ENCODE assay signal across 9 cellular contexts in genomic region chrX:78886550-78886949, GRCh38. TPM values are rescaled to one million over a fixed set of nuclear protein-coding genes. Genes with fewer than 3 reads are reported as not detected.
DNase-seq lines count a peak whose midpoint lies in the region; ATAC-seq and TF ChIP-seq lines count a peak whose summit lies in the region.
"Had no signal": no experiment of that assay in that cellular context is flagged by ENCODE, and none has a peak within 500 bp of the region (broad histone marks: within the 10 kb centered on the region; RNA-seq: fewer than 3 reads in every experiment).

No MANE protein-coding gene starts in this region.

- no peaks in the 10 kb centered on the region for H3K23me2 ChIP-seq in H9 (ENCODE audit: insufficient read length, low read depth, low read length, poor library complexity, severe bottlenecking)

- no peak overlapping the region for H3K4me3 Mint-ChIP-seq in H9
- no peak overlapping the region for H3K4me3 Mint-ChIP-seq in activated naive CD8-positive, alpha-beta T cell treated with anti-CD3 and anti-CD28 coated beads, Interleukin-2, amount 50 U/mL, for 24 hours
- H3K4me3 Mint-ChIP-seq in naive thymus-derived CD8-positive, alpha-beta T cell = no peak overlapping the region

- H3K27me3 ChIP-seq in H9 (ENCODE audit: insufficient read depth, low read length) = no peaks in the 10 kb centered on the region

- no peaks in the 10 kb centered on the region for H3K4me1 ChIP-seq in H9 (ENCODE audit: insufficient read depth, low read length)

- no peak overlapping the region for H4K8ac ChIP-seq in H9 (replicated peaks; ENCODE audit: insufficient read length, low read depth, low read length)

- no peak overlapping the region for H2BK15ac ChIP-seq in H9 (ENCODE audit: low read depth, low read length)

- H3K4ac ChIP-seq in H9 (ENCODE audit: low read depth, low read length) = no peak overlapping the region

- H3K4me2 ChIP-seq in H9 (ENCODE audit: insufficient read depth, insufficient read length, low read length) = no peak overlapping the region

- H4K20me1 ChIP-seq in H9 (ENCODE audit: control insufficient read depth, insufficient read depth, insufficient read length) = no peaks in the 10 kb centered on the region

- no peaks in the 10 kb centered on the region for H3K27me3 Mint-ChIP-seq in H9 (ENCODE audit: low read depth)
- H3K27me3 Mint-ChIP-seq in activated naive CD8-positive, alpha-beta T cell treated with anti-CD3 and anti-CD28 coated beads, Interleukin-2, amount 50 U/mL, for 24 hours = no peaks in the 10 kb centered on the region
- H3K27me3 Mint-ChIP-seq in naive thymus-derived CD8-positive, alpha-beta T cell = peaks cover 0 to 1% (median 0%) of the 10 kb centered on the region in 5 donors

- H3K79me1 ChIP-seq in H9 (ENCODE audit: insufficient read depth, low read depth, low read length, poor library complexity, severe bottlenecking) = no peaks in the 10 kb centered on the region

- peak; percentile 44; the same call in 2 of the 3 replicates for TF ChIP-seq CTCF in H9 (conservative IDR thresholded peaks at IDR 0.05)

- POLR2A ChIA-PET in naive thymus-derived CD8-positive, alpha-beta T cell (lab: Charles Lee) = no interaction called here

- no peak overlapping the region for H3K27ac Mint-ChIP-seq in H9
- H3K27ac Mint-ChIP-seq in activated naive CD8-positive, alpha-beta T cell treated with anti-CD3 and anti-CD28 coated beads, Interleukin-2, amount 50 U/mL, for 24 hours = no peak overlapping the region
- H3K27ac Mint-ChIP-seq in naive thymus-derived CD8-positive, alpha-beta T cell = peak overlapping the region in 5 of 10 donors; percentile 8 to 69 (median 67)

- no peak overlapping the region for H3T11ph ChIP-seq in H9 (ENCODE audit: low read length)

- no peak overlapping the region for H3K23ac ChIP-seq in H9 (ENCODE audit: insufficient read length, low read depth, low read length)

- peaks cover 17% of the 10 kb centered on the region for H3K9me3 ChIP-seq in H9 (ENCODE audit: control insufficient read depth, low read depth, low read length)

- H3K79me2 ChIP-seq in H9 (ENCODE audit: insufficient read depth, low read length) = no peaks in the 10 kb centered on the region

- DNase-seq in DMS53 treated with DMSO at 0.1 percent for 48 hours (lab: John Stamatoyannopoulos, UW; ENCODE audit: unreplicated experiment) (peak; percentile 31), H9 (no peak), cortex of kidney (lab: John Stamatoyannopoulos, UW) (no peak)
- DNase-seq in activated naive CD8-positive, alpha-beta T cell treated with anti-CD3 and anti-CD28 coated beads, Interleukin-2, amount 50 U/mL, for 24 hours = no peak
- peak in 4 of 10 donors; percentile 0 to 25 (median 20) for DNase-seq in naive thymus-derived CD8-positive, alpha-beta T cell
- no peak for DNase-seq in stimulated activated CD4-positive, alpha-beta T cell treated with anti-CD3 and anti-CD28 coated beads, Interleukin-2, amount 100 ng/mL, for 48 hours
- DNase-seq in stimulated activated CD4-positive, alpha-beta T cell treated with anti-CD3 and anti-CD28 coated beads, Interleukin-12 subunit alpha, Interleukin-12 subunit beta, amount 100 ng/mL, for 4 hours = no peak
- DNase-seq: cerebellar nuclear complex had no signal

- peak; percentile 20 for ATAC-seq in activated naive CD8-positive, alpha-beta T cell treated with anti-CD3 and anti-CD28 coated beads, Interleukin-2, amount 50 U/mL, for 24 hours
- peak; percentile 58 to 68 for ATAC-seq in naive thymus-derived CD8-positive, alpha-beta T cell
- no peak for ATAC-seq in HG02623 (IDR thresholded peaks at IDR 0.05; ENCODE audit: unreplicated experiment)

- H3K18ac ChIP-seq in H9 (ENCODE audit: insufficient read length, low read depth, low read length) = no peak overlapping the region

- no peak overlapping the region for H4K91ac ChIP-seq in H9 (ENCODE audit: insufficient read length, low read depth, low read length)

- no peak overlapping the region for H3K9ac ChIP-seq in H9 (ENCODE audit: extremely low read depth, insufficient read length, low read length)

- peaks cover 66 to 77% of the 10 kb centered on the region in 2 experiments for H3K9me3 Mint-ChIP-seq in H9
- H3K9me3 Mint-ChIP-seq in activated naive CD8-positive, alpha-beta T cell treated with anti-CD3 and anti-CD28 coated beads, Interleukin-2, amount 50 U/mL, for 24 hours = no peaks in the 10 kb centered on the region
- peaks cover 0 to 6% (median 0%) of the 10 kb centered on the region in 9 donors for H3K9me3 Mint-ChIP-seq in naive thymus-derived CD8-positive, alpha-beta T cell

- WGBS in H9 (ENCODE audit: extremely low coverage, insufficient read length, low lambda C conversion rate) = no CpG with 5 or more reads among the region's 5 CpGs

- H4K5ac ChIP-seq in H9 (ENCODE audit: insufficient read length, low read depth, low read length) = no peak overlapping the region

- peaks cover 0 to 4% (median 2%) of the 10 kb centered on the region in 3 experiments; a peak in 2 of 7 replicates for H3K36me3 Mint-ChIP-seq in H9 (ENCODE audit: insufficient read depth in 1 of 3, low read depth in 3 of 3)
- peaks cover 2% of the 10 kb centered on the region for H3K36me3 Mint-ChIP-seq in activated naive CD8-positive, alpha-beta T cell treated with anti-CD3 and anti-CD28 coated beads, Interleukin-2, amount 50 U/mL, for 24 hours (ENCODE audit: low read depth)
- H3K36me3 Mint-ChIP-seq in naive thymus-derived CD8-positive, alpha-beta T cell = no peaks in the 10 kb centered on the region

- no peak overlapping the region for H3K14ac ChIP-seq in H9 (ENCODE audit: insufficient read depth, low read length)

- H3K4me1 Mint-ChIP-seq in H9 = no peaks in the 10 kb centered on the region
- H3K4me1 Mint-ChIP-seq in activated naive CD8-positive, alpha-beta T cell treated with anti-CD3 and anti-CD28 coated beads, Interleukin-2, amount 50 U/mL, for 24 hours = peaks cover 7% of the 10 kb centered on the region
- peaks cover 0 to 10% (median 7%) of the 10 kb centered on the region in 4 donors for H3K4me1 Mint-ChIP-seq in naive thymus-derived CD8-positive, alpha-beta T cell

- H2BK5ac ChIP-seq in H9 (ENCODE audit: insufficient read length, low read length) = no peak overlapping the region

- H2BK120ac ChIP-seq in H9 (ENCODE audit: low read depth, low read length, poor library complexity, severe bottlenecking) = no peak overlapping the region

- H3K56ac ChIP-seq in H9 (ENCODE audit: insufficient read length, low read depth, low read length) = no peak overlapping the region

- no peak overlapping the region for H2BK12ac ChIP-seq in H9 (ENCODE audit: insufficient read length, low read depth, low read length)

- no peak overlapping the region for H2BK20ac ChIP-seq in H9 (ENCODE audit: low read depth, low read length, poor library complexity, severe bottlenecking)

- no peak overlapping the region for H2AFZ ChIP-seq in H9 (ENCODE audit: low read length)

- no peak overlapping the region for H2AK5ac ChIP-seq in H9 (ENCODE audit: insufficient read length, low read length)

- H3K27ac ChIP-seq in H9 (ENCODE audit: insufficient read length, low read depth, low read length) = no peak overlapping the region

RNA-seq across cellular contexts. Expression of gene P2RY10, which starts 58.6 kb away (rescaled TPM):
- not detected in 2 replicates for total RNA-seq in H9 (2021)
- total RNA-seq in naive thymus-derived CD8-positive, alpha-beta T cell = 10 to 100 TPM; 75.2 to 76.5 TPM
- polyA plus RNA-seq in naive thymus-derived CD8-positive, alpha-beta T cell = 10 to 100 TPM; 34.4 to 46.5 (median 37.5) TPM

Comparison
In these comparisons a context has a peak if more than half of its experiments do, and no peak if none do; other contexts are left out.
1. RNA of gene P2RY10, which starts 58.6 kb away (total RNA-seq): 75.2 to 76.5 TPM in naive thymus-derived CD8-positive, alpha-beta T cell; not detected in H9; every median in the first group is over 10 times any median in the second.